ENCODE assay signal across 8 cellular contexts in genomic region chr19:18416778-18417249, GRCh38. TPM values are rescaled to one million over a fixed set of nuclear protein-coding genes. Genes with fewer than 3 reads are reported as not detected.
DNase-seq lines count a peak whose midpoint lies in the region; ATAC-seq lines count a peak whose summit lies in the region.

No MANE protein-coding gene starts in this region.

- H3K4me3 Mint-ChIP-seq in activated T-helper 2 cell treated with anti-CD3 and anti-CD28 coated beads, Interferon-gamma antibody, Interleukin-2, Interleukin-4, amounts not matched to agents 10 μg/mL and 5 μg/mL and 100 μg/mL, durations not matched to agents 14 hours and 24 hours and 36 hours (ENCODE audit: low read depth): peak overlapping the region; percentile 69

- H3K27me3 Mint-ChIP-seq in activated T-helper 2 cell treated with anti-CD3 and anti-CD28 coated beads, Interferon-gamma antibody, Interleukin-2, Interleukin-4, amounts not matched to agents 10 μg/mL and 5 μg/mL and 100 μg/mL, durations not matched to agents 14 hours and 24 hours and 36 hours (ENCODE audit: low read depth): peaks cover 3% of the 10 kb centered on the region

- H3K27me3 ChIP-seq in NT2/D1 (ENCODE audit: insufficient read depth, insufficient read length) (peaks cover 42% of the 10 kb centered on the region), muscle layer of duodenum (ENCODE audit: low read depth, low read length) (peaks cover 6% of the 10 kb centered on the region)

- H3K36me3 Mint-ChIP-seq in activated T-helper 2 cell treated with anti-CD3 and anti-CD28 coated beads, Interferon-gamma antibody, Interleukin-2, Interleukin-4, amounts not matched to agents 10 μg/mL and 5 μg/mL and 100 μg/mL, durations not matched to agents 14 hours and 24 hours and 36 hours (ENCODE audit: low read depth): peaks cover 4% of the 10 kb centered on the region

- H3K9me3 Mint-ChIP-seq in activated T-helper 2 cell treated with anti-CD3 and anti-CD28 coated beads, Interferon-gamma antibody, Interleukin-2, Interleukin-4, amounts not matched to agents 10 μg/mL and 5 μg/mL and 100 μg/mL, durations not matched to agents 14 hours and 24 hours and 36 hours: no peaks in the 10 kb centered on the region

- ATAC-seq in GM21367 (IDR thresholded peaks at IDR 0.05; ENCODE audit: unreplicated experiment): no peak

- H3K27ac Mint-ChIP-seq in activated T-helper 2 cell treated with anti-CD3 and anti-CD28 coated beads, Interferon-gamma antibody, Interleukin-2, Interleukin-4, amounts not matched to agents 10 μg/mL and 5 μg/mL and 100 μg/mL, durations not matched to agents 14 hours and 24 hours and 36 hours: peak overlapping the region; percentile 88

- peak overlapping the region; percentile 87 for H3K27ac ChIP-seq in muscle layer of duodenum (ENCODE audit: low read length)

- peak overlapping the region; percentile 70 for H3K9ac ChIP-seq in NT2/D1 (ENCODE audit: insufficient read length, low read depth)

- H3K4me1 ChIP-seq in NT2/D1 (ENCODE audit: insufficient read depth, insufficient read length) (peaks cover 42% of the 10 kb centered on the region), muscle layer of duodenum (ENCODE audit: control insufficient read depth in 1 of 2, insufficient read depth in 2 of 2, low read length in 2 of 2) (peaks cover 13 to 62% of the 10 kb centered on the region in 2 donors)

- peak overlapping the region; percentile 58 for H3K4me3 ChIP-seq in NT2/D1 (ENCODE audit: insufficient read length, low read depth)
- H3K4me3 ChIP-seq in muscle layer of duodenum (ENCODE audit: low read depth in 1 of 2, low read length in 2 of 2): peak overlapping the region; percentile 55 to 72

- H3K9me3 ChIP-seq in NT2/D1 (ENCODE audit: insufficient read depth, low read length) (no peaks in the 10 kb centered on the region), muscle layer of duodenum (ENCODE audit: control insufficient read depth in 1 of 2, low read length in 2 of 2) (no peaks in the 10 kb centered on the region)

- H3K36me3 ChIP-seq in NT2/D1 (ENCODE audit: insufficient read depth, insufficient read length, low read length) (no peaks in the 10 kb centered on the region), muscle layer of duodenum (ENCODE audit: control insufficient read depth in 1 of 2, insufficient read depth in 2 of 2, low read length in 2 of 2) (no peaks in the 10 kb centered on the region)

- intact Hi-C loops in activated T-helper 2 cell treated with anti-CD3 and anti-CD28 coated beads, Interferon-gamma antibody, Interleukin-2, Interleukin-4, amounts not matched to agents 10 μg/mL and 5 μg/mL and 100 μg/mL, durations not matched to agents 14 hours and 24 hours and 36 hours (cut with micrococcal nuclease): no loop called here

- peaks cover 54% of the 10 kb centered on the region for H3K4me1 Mint-ChIP-seq in activated T-helper 2 cell treated with anti-CD3 and anti-CD28 coated beads, Interferon-gamma antibody, Interleukin-2, Interleukin-4, amounts not matched to agents 10 μg/mL and 5 μg/mL and 100 μg/mL, durations not matched to agents 14 hours and 24 hours and 36 hours (ENCODE audit: low read depth)

- DNase-seq in Ammon's horn (ENCODE audit: low spot score): peak; percentile 93
- DNase-seq in HT-29 (ENCODE audit: low spot score): peak; percentile 82
- DNase-seq in NT2/D1 (ENCODE audit: low read depth, low spot score): no peak
- DNase-seq in activated T-helper 2 cell treated with anti-CD3 and anti-CD28 coated beads, Interferon-gamma antibody, Interleukin-2, Interleukin-4, amounts not matched to agents 10 μg/mL and 5 μg/mL and 100 μg/mL, durations not matched to agents 14 hours and 24 hours and 36 hours (ENCODE audit: low spot score): peak; percentile 69
- peak; percentile 90 for DNase-seq in fibroblast of gingiva (ENCODE audit: low read depth)
- DNase-seq in superior temporal gyrus (ENCODE audit: extremely low spot score): peak; percentile 64

RNA-seq across cellular contexts. Expression of gene SSBP4, which starts 2.4 kb away (rescaled TPM):
- total RNA-seq in HT-29 (2014; rRNA removed; shearing (Covaris generic)): 78.0 and 87.1 TPM in 2 replicates
- 133 and 146 TPM in 2 replicates for total RNA-seq in activated T-helper 2 cell treated with anti-CD3 and anti-CD28 coated beads, Interferon-gamma antibody, Interleukin-2, Interleukin-4, amounts not matched to agents 10 μg/mL and 5 μg/mL and 100 μg/mL, durations not matched to agents 14 hours and 24 hours and 36 hours

RNA-seq across cellular contexts. Expression of gene LRRC25, which starts 19.4 kb away (rescaled TPM):
- total RNA-seq in HT-29 (2014; rRNA removed; shearing (Covaris generic)): not detected in 2 replicates
- not detected in 2 replicates for total RNA-seq in activated T-helper 2 cell treated with anti-CD3 and anti-CD28 coated beads, Interferon-gamma antibody, Interleukin-2, Interleukin-4, amounts not matched to agents 10 μg/mL and 5 μg/mL and 100 μg/mL, durations not matched to agents 14 hours and 24 hours and 36 hours

RNA-seq across cellular contexts. Expression of gene ISYNA1, which starts 21.1 kb away (rescaled TPM):
- 5.3 and 14.9 TPM in 2 replicates for total RNA-seq in HT-29 (2014; rRNA removed; shearing (Covaris generic))
- total RNA-seq in activated T-helper 2 cell treated with anti-CD3 and anti-CD28 coated beads, Interferon-gamma antibody, Interleukin-2, Interleukin-4, amounts not matched to agents 10 μg/mL and 5 μg/mL and 100 μg/mL, durations not matched to agents 14 hours and 24 hours and 36 hours: 15.1 and 20.3 TPM in 2 replicates

RNA-seq across cellular contexts. Expression of gene GDF15, which starts 30.9 kb away (rescaled TPM):
- 529 and 584 TPM in 2 replicates for total RNA-seq in HT-29 (2014; rRNA removed; shearing (Covaris generic))
- not detected in 2 replicates for total RNA-seq in activated T-helper 2 cell treated with anti-CD3 and anti-CD28 coated beads, Interferon-gamma antibody, Interleukin-2, Interleukin-4, amounts not matched to agents 10 μg/mL and 5 μg/mL and 100 μg/mL, durations not matched to agents 14 hours and 24 hours and 36 hours
